25 cellular contexts compared by ENCODE assay signal in genomic region chr18:31533236-31533635, GRCh38. TPM values are rescaled to one million over a fixed set of nuclear protein-coding genes. Genes with fewer than 3 reads are reported as not detected.
DNase-seq lines count a peak whose midpoint lies in the region; ATAC-seq, FAIRE-seq and TF ChIP-seq lines count a peak whose summit lies in the region.
"Had no signal": no experiment of that assay in that cellular context is flagged by ENCODE, and none has a peak within 500 bp of the region (broad histone marks: within the 10 kb centered on the region; RNA-seq: fewer than 3 reads in every experiment).

No MANE protein-coding gene starts in this region.

- TF ChIP-seq POLR2A in HepG2 (IDR thresholded peaks at IDR 0.05; ENCODE audit: insufficient read depth in 1 of 2, low read depth in 2 of 2, low read length in 2 of 2) (no peak), right lobe of liver (IDR thresholded peaks at IDR 0.05) (no peak), GM12892 (IDR thresholded peaks at IDR 0.05; ENCODE audit: low read depth, low read length) (no peak)

- DNase-seq in HepG2 (ENCODE audit: low spot score) (peak; percentile 37), right lobe of liver (no peak), GM12892 (ENCODE audit: insufficient read length) (no peak), astrocyte (ENCODE audit: low read depth) (no peak), tibial artery (no peak), GM19238 (ENCODE audit: insufficient read length, low spot score) (no peak)
- DNase-seq: 8988T; ACHN; BE2C; C1 segment of cervical spinal cord; CD4-positive, alpha-beta memory T cell; CD4-positive, CD25-positive, alpha-beta regulatory T cell; CD8-positive, alpha-beta memory T cell; COR-L47; DMS79 treated with DMSO at 0.1 percent for 48 hours; GF-D8 had no signal

- in situ Hi-C loops in HepG2 (cut with HindIII; ENCODE audit: extremely low pct_ligation_motif_present, low pct_unique_long_range_greater_than_20kb) = no loop called here

- TF ChIP-seq CTCF in HepG2 (CRISPR knock-in tag; IDR thresholded peaks at IDR 0.05) = no peak
- TF ChIP-seq CTCF in right lobe of liver (IDR thresholded peaks at IDR 0.05) = no peak
- TF ChIP-seq CTCF in astrocyte (IDR thresholded peaks at IDR 0.05; ENCODE audit: insufficient read depth, low read depth, low read length) = no peak
- no peak for TF ChIP-seq CTCF in tibial artery (IDR thresholded peaks at IDR 0.05)

- H2AFZ ChIP-seq in HepG2 (ENCODE audit: low read length) = no peak overlapping the region
- H2AFZ ChIP-seq in astrocyte (ENCODE audit: low read depth, low read length) = no peak overlapping the region

- H3K9me3 Mint-ChIP-seq in astrocyte (ENCODE audit: unreplicated experiment) = no peaks in the 10 kb centered on the region
- H3K9me3 Mint-ChIP-seq: CD14-positive monocyte; CD8-positive, alpha-beta memory T cell had no signal

- no peak overlapping the region for H3K4me3 ChIP-seq in HepG2 (replicated peaks in 1 of 3; ENCODE audit: insufficient read depth in 1 of 3, low read depth in 2 of 3, low read length in 3 of 3)
- H3K4me3 ChIP-seq in right lobe of liver = no peak overlapping the region
- no peak overlapping the region for H3K4me3 ChIP-seq in astrocyte (ENCODE audit: insufficient read depth, low read depth, low read length)
- no peak overlapping the region for H3K4me3 ChIP-seq in tibial artery
- H3K4me3 ChIP-seq: BLaER1 had no signal

- H3K36me3 Mint-ChIP-seq in astrocyte (ENCODE audit: low read depth, unreplicated experiment) = no peaks in the 10 kb centered on the region
- H3K36me3 Mint-ChIP-seq: CD14-positive monocyte; CD4-positive, alpha-beta memory T cell; CD4-positive, CD25-positive, alpha-beta regulatory T cell; CD8-positive, alpha-beta memory T cell had no signal

- H3K27me3 ChIP-seq in HepG2 (ENCODE audit: control insufficient read depth in 1 of 2, insufficient read depth in 2 of 2, low read length in 2 of 2) (no peaks in the 10 kb centered on the region), right lobe of liver (no peaks in the 10 kb centered on the region), astrocyte (ENCODE audit: insufficient read depth, low read length) (no peaks in the 10 kb centered on the region), tibial artery (no peaks in the 10 kb centered on the region)
- H3K27me3 ChIP-seq: BE2C, BLaER1 had no signal

- intact Hi-C loops in HepG2 (cut with micrococcal nuclease; ENCODE audit: unreplicated experiment) = no loop called here
- intact Hi-C loops in right lobe of liver (cut with DNase I) = no loop called here
- intact Hi-C loops in tibial artery (cut with DNase I; ENCODE audit: low total_unique reads) = no loop called here

- no peaks in the 10 kb centered on the region for H3K27me3 Mint-ChIP-seq in astrocyte (ENCODE audit: low read depth, unreplicated experiment)
- H3K27me3 Mint-ChIP-seq: CD4-positive, CD25-positive, alpha-beta regulatory T cell had no signal

- ATAC-seq in HepG2 = peak; percentile 80
- no peak for ATAC-seq in right lobe of liver

- H3K36me3 ChIP-seq in HepG2 (replicated peaks in 1 of 2; ENCODE audit: control insufficient read depth in 1 of 2, insufficient read depth in 2 of 2, low read length in 2 of 2) (peaks cover 4 to 30% of the 10 kb centered on the region in 2 experiments), right lobe of liver (peaks cover 0 to 5% (median 2%) of the 10 kb centered on the region in 4 donors), astrocyte (ENCODE audit: insufficient read depth, low read length) (peaks cover 7% of the 10 kb centered on the region), tibial artery (no peaks in the 10 kb centered on the region)
- H3K36me3 ChIP-seq: BE2C, BLaER1 had no signal

- FAIRE-seq in HepG2 (lab: Jason Lieb, UNC) = no peak
- peak; percentile 67 for FAIRE-seq in GM12892 (lab: Jason Lieb, UNC)
- no peak for FAIRE-seq in astrocyte (lab: Jason Lieb, UNC)
- FAIRE-seq: A204.1, G401.6, GM12891, GM18507, GM19239 had no signal

- CTCF ChIA-PET in HepG2 (lab: Yijun Ruan, JAX; ENCODE audit: low intra/inter-chr PET ratio, low total read pairs) = no interaction called here

- POLR2A ChIA-PET in HepG2 (lab: Yijun Ruan, JAX) = no interaction called here

- H3K27ac Mint-ChIP-seq in astrocyte (ENCODE audit: unreplicated experiment) = peak overlapping the region; percentile 26
- H3K27ac Mint-ChIP-seq: CD14-positive monocyte; CD4-positive, alpha-beta memory T cell; CD4-positive, CD25-positive, alpha-beta regulatory T cell; CD8-positive, alpha-beta memory T cell had no signal

- TF ChIP-seq EP300 in HepG2 (IDR thresholded peaks at IDR 0.05; ENCODE audit: low read depth in 2 of 2, low read length in 2 of 2) (no peak), HepG2 (CRISPR knock-in tag; IDR thresholded peaks at IDR 0.05; ENCODE audit: borderline replicate concordance) (no peak)

- TF ChIP-seq RAD21 in HepG2 (CRISPR knock-in tag; IDR thresholded peaks at IDR 0.05) = no peak

- no peaks in the 10 kb centered on the region for H3K4me1 Mint-ChIP-seq in astrocyte (ENCODE audit: low read depth, unreplicated experiment)
- H3K4me1 Mint-ChIP-seq: CD14-positive monocyte; CD4-positive, alpha-beta memory T cell; CD4-positive, CD25-positive, alpha-beta regulatory T cell; CD8-positive, alpha-beta memory T cell had no signal

- H3K9ac ChIP-seq in HepG2 (ENCODE audit: insufficient read depth, low read depth, low read length) (no peak overlapping the region), astrocyte (ENCODE audit: low read length) (no peak overlapping the region)
- H3K9ac ChIP-seq: BLaER1 had no signal

- BruUV-seq in HepG2 (replicated peaks; lab: Mats Ljungman, UMichigan) = no TSS peak

- WGBS in HepG2 (ENCODE audit: low lambda C conversion rate) = 80% methylated on average over 1 of the region's 1 CpG
- WGBS in right lobe of liver (ENCODE audit: insufficient coverage, low coverage, low lambda C conversion rate, missing lambda C conversion rate) = 45% methylated on average over 1 of the region's 1 CpG

- peak overlapping the region; percentile 31 for H3K27ac ChIP-seq in HepG2 (ENCODE audit: extremely low read length, insufficient read depth, low read length)
- no peak overlapping the region for H3K27ac ChIP-seq in right lobe of liver
- H3K27ac ChIP-seq in astrocyte (ENCODE audit: low read depth, low read length) = no peak overlapping the region
- no peak overlapping the region for H3K27ac ChIP-seq in tibial artery
- H3K27ac ChIP-seq: BLaER1 had no signal

- H4K20me1 ChIP-seq in HepG2 (ENCODE audit: insufficient read depth, low read length) (no peaks in the 10 kb centered on the region), astrocyte (ENCODE audit: insufficient read depth, low read length) (no peaks in the 10 kb centered on the region)
- H4K20me1 ChIP-seq: BLaER1 had no signal

- no peaks in the 10 kb centered on the region for H3K9me3 ChIP-seq in HepG2 (ENCODE audit: low read length)
- H3K9me3 ChIP-seq in right lobe of liver = no peaks in the 10 kb centered on the region
- no peaks in the 10 kb centered on the region for H3K9me3 ChIP-seq in astrocyte (ENCODE audit: insufficient read depth, low read depth, low read length)
- H3K9me3 ChIP-seq in tibial artery = no peaks in the 10 kb centered on the region
- H3K9me3 ChIP-seq: BE2C, BLaER1 had no signal

- H3K4me1 ChIP-seq in HepG2 (ENCODE audit: insufficient read depth, low read length) (peaks cover 9% of the 10 kb centered on the region), right lobe of liver (no peaks in the 10 kb centered on the region), astrocyte (ENCODE audit: insufficient read depth, low read length) (no peaks in the 10 kb centered on the region), tibial artery (no peaks in the 10 kb centered on the region)
- H3K4me1 ChIP-seq: BE2C, BLaER1 had no signal

- H3K4me3 Mint-ChIP-seq in astrocyte (ENCODE audit: unreplicated experiment) = no peak overlapping the region
- H3K4me3 Mint-ChIP-seq: CD14-positive monocyte; CD4-positive, alpha-beta memory T cell; CD4-positive, CD25-positive, alpha-beta regulatory T cell; CD8-positive, alpha-beta memory T cell had no signal

- H3K79me2 ChIP-seq in HepG2 (ENCODE audit: insufficient read depth, low read length) (no peaks in the 10 kb centered on the region), astrocyte (ENCODE audit: insufficient read depth, low read length) (no peaks in the 10 kb centered on the region)

- H3K4me2 ChIP-seq in HepG2 (ENCODE audit: low read depth, low read length) = no peak overlapping the region
- no peak overlapping the region for H3K4me2 ChIP-seq in astrocyte (ENCODE audit: low read length)
- H3K4me2 ChIP-seq: BLaER1 had no signal

RNA-seq across cellular contexts. Expression of gene DSG2, which starts 35.3 kb away (rescaled TPM):
- 23.3 and 24.4 TPM in 2 replicates for total RNA-seq in HepG2 (2016; rRNA removed; fragmentation: Illumina TruSeq; extraction: Trizol)
- 2.1 TPM in 2 replicates for total RNA-seq in HepG2 (2016; cell fraction: cytosol; rRNA removed; fragmentation: Illumina TruSeq; extraction: Trizol; ENCODE audit: low read depth)
- 21.9 TPM in 2 replicates for total RNA-seq in HepG2 (2016; cell fraction: insoluble cytoplasmic fraction; rRNA removed; fragmentation: Illumina TruSeq; extraction: Trizol)
- total RNA-seq in HepG2 (2016; cell fraction: membrane; rRNA removed; fragmentation: Illumina TruSeq; extraction: Trizol) = 7.9 and 9.7 TPM in 2 replicates
- total RNA-seq in HepG2 (2016; cell fraction: nucleus; rRNA removed; fragmentation: Illumina TruSeq; extraction: Trizol) = 39.4 and 49.1 TPM in 2 replicates
- polyA plus RNA-seq in HepG2 (2011; rRNA removed) = 66.7 and 68.7 TPM in 2 replicates
- 41.8 and 63.9 TPM in 2 replicates for polyA plus RNA-seq in HepG2 (2011; cell fraction: cytosol; rRNA removed)
- polyA plus RNA-seq in HepG2 (2011; cell fraction: nucleus; rRNA removed) = 13.3 and 19.3 TPM in 2 replicates
- 64.4 and 66.0 TPM in 2 replicates for polyA plus RNA-seq in HepG2 (2012)
- polyA plus RNA-seq in HepG2 (2016; cell fraction: cytosol; fragmentation: Illumina TruSeq; extraction: Trizol; ENCODE audit: low read depth) = 0.94 and 1.2 TPM in 2 replicates
- 19.4 and 19.6 TPM in 2 replicates for polyA plus RNA-seq in HepG2 (2016; cell fraction: insoluble cytoplasmic fraction; fragmentation: Illumina TruSeq; extraction: Trizol; ENCODE audit: low read depth)
- 2.8 and 3.7 TPM in 2 replicates for polyA plus RNA-seq in HepG2 (2016; cell fraction: membrane; fragmentation: Illumina TruSeq; extraction: Trizol; ENCODE audit: low read depth)
- 36.8 and 38.2 TPM in 2 replicates for polyA plus RNA-seq in HepG2 (2016; cell fraction: nucleus; fragmentation: Illumina TruSeq; extraction: Trizol; ENCODE audit: insufficient read depth, low read depth)
- 50.3 and 58.4 TPM in 2 replicates for polyA minus RNA-seq in HepG2 (2011; rRNA and poly(A)+ RNA removed; ENCODE audit: low replicate concordance)
- polyA minus RNA-seq in HepG2 (2011; cell fraction: cytosol; rRNA and poly(A)+ RNA removed) = 60.3 and 74.6 TPM in 2 replicates
- polyA minus RNA-seq in HepG2 (2011; cell fraction: nucleus; rRNA and poly(A)+ RNA removed) = 28.8 and 46.7 TPM in 2 replicates
- 10 to 100 TPM in 5 of 6 experiments, 1 to 10 TPM in 1; 9.8 to 27.0 (median 16.4) TPM for total RNA-seq in right lobe of liver
- 32.9 TPM for polyA plus RNA-seq in GM12892 (2012; ENCODE audit: missing spikeins)
- 154 and 168 TPM in 2 replicates for total RNA-seq in astrocyte
- total RNA-seq: A673; CD4-positive, alpha-beta memory T cell had no signal
- polyA plus RNA-seq: CD14-positive monocyte; CD4-positive, alpha-beta memory T cell; CD4-positive, CD25-positive, alpha-beta regulatory T cell had no signal

RNA-seq across cellular contexts. Expression of gene TTR, which starts 58.4 kb away (rescaled TPM):
- total RNA-seq in HepG2 (2016; rRNA removed; fragmentation: Illumina TruSeq; extraction: Trizol) = 42.2 and 91.3 TPM in 2 replicates
- 32.4 and 39.4 TPM in 2 replicates for total RNA-seq in HepG2 (2016; cell fraction: cytosol; rRNA removed; fragmentation: Illumina TruSeq; extraction: Trizol; ENCODE audit: low read depth)
- total RNA-seq in HepG2 (2016; cell fraction: insoluble cytoplasmic fraction; rRNA removed; fragmentation: Illumina TruSeq; extraction: Trizol) = 43.7 and 93.2 TPM in 2 replicates
- total RNA-seq in HepG2 (2016; cell fraction: membrane; rRNA removed; fragmentation: Illumina TruSeq; extraction: Trizol) = 21.6 and 22.8 TPM in 2 replicates
- total RNA-seq in HepG2 (2016; cell fraction: nucleus; rRNA removed; fragmentation: Illumina TruSeq; extraction: Trizol) = 86.3 and 86.4 TPM in 2 replicates
- 496 and 510 TPM in 2 replicates for polyA plus RNA-seq in HepG2 (2011; rRNA removed)
- polyA plus RNA-seq in HepG2 (2011; cell fraction: cytosol; rRNA removed) = 553 and 814 TPM in 2 replicates
- 104 and 171 TPM in 2 replicates for polyA plus RNA-seq in HepG2 (2011; cell fraction: nucleus; rRNA removed)
- 275 and 517 TPM in 2 replicates for polyA plus RNA-seq in HepG2 (2012)
- polyA plus RNA-seq in HepG2 (2016; cell fraction: cytosol; fragmentation: Illumina TruSeq; extraction: Trizol; ENCODE audit: low read depth) = 43.9 and 49.7 TPM in 2 replicates
- polyA plus RNA-seq in HepG2 (2016; cell fraction: insoluble cytoplasmic fraction; fragmentation: Illumina TruSeq; extraction: Trizol; ENCODE audit: low read depth) = 60.6 and 70.2 TPM in 2 replicates
- polyA plus RNA-seq in HepG2 (2016; cell fraction: membrane; fragmentation: Illumina TruSeq; extraction: Trizol; ENCODE audit: low read depth) = 22.7 and 27.7 TPM in 2 replicates
- polyA plus RNA-seq in HepG2 (2016; cell fraction: nucleus; fragmentation: Illumina TruSeq; extraction: Trizol; ENCODE audit: insufficient read depth, low read depth) = 195 and 215 TPM in 2 replicates
- polyA minus RNA-seq in HepG2 (2011; rRNA and poly(A)+ RNA removed; ENCODE audit: low replicate concordance) = 563 TPM in 1 of 2 replicates, not detected in the other
- 185 and 329 TPM in 2 replicates for polyA minus RNA-seq in HepG2 (2011; cell fraction: cytosol; rRNA and poly(A)+ RNA removed)
- 160 and 198 TPM in 2 replicates for polyA minus RNA-seq in HepG2 (2011; cell fraction: nucleus; rRNA and poly(A)+ RNA removed)
- 1,000 to 10,000 TPM; 1,281 to 4,774 (median 2,625) TPM for total RNA-seq in right lobe of liver
- polyA plus RNA-seq in GM12892 (2012; ENCODE audit: missing spikeins) = not detected
- total RNA-seq in astrocyte = not detected in 2 replicates
- total RNA-seq: A673; CD4-positive, alpha-beta memory T cell; CD4-positive, CD25-positive, alpha-beta regulatory T cell; CD8-positive, alpha-beta memory T cell had no signal
- polyA plus RNA-seq: AG04450; CD14-positive monocyte; CD4-positive, alpha-beta memory T cell; CD4-positive, CD25-positive, alpha-beta regulatory T cell; CD8-positive, alpha-beta memory T cell had no signal

Comparison
In these comparisons a context has a peak if more than half of its experiments do, and no peak if none do; other contexts are left out.
1. RNA of gene TTR, which starts 58.4 kb away (total RNA-seq): 1,281 to 4,774 TPM in right lobe of liver and 21.6 to 93.2 TPM in HepG2; not detected in astrocyte; every median in the first group is over 10 times any median in the second.